9 cellular contexts compared by ENCODE assay signal in the genomic region with DNA sequence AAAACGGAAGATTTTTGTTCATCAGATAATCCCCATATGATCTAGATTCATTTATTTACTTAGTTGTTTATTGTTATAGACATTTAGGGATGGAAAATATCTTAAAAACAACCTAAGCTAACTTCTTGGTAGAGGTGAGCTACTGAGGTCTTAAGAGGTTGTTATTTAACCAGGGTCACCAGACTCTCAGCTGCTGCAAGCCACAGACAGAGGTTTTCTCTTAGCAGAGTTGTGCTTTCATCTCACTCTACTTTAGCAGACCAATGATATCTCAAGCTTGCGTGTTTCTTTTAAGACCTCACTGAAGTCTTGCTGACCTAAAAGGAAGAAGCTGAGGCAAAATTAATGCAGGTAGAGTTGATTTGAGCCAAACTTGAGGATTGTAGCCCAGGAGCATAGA. TPM values are rescaled to one million over a fixed set of nuclear protein-coding genes. Genes with fewer than 3 reads are reported as not detected.
DNase-seq lines count a peak whose midpoint lies in the region; ATAC-seq and TF ChIP-seq lines count a peak whose summit lies in the region.
"Had no signal": no experiment of that assay in that cellular context is flagged by ENCODE, and none has a peak within 500 bp of the region (broad histone marks: within the 10 kb centered on the region; RNA-seq: fewer than 3 reads in every experiment).

No MANE protein-coding gene starts in this region.

- no peaks in the 10 kb centered on the region for H3K9me3 ChIP-seq in Caco-2
- H3K9me3 ChIP-seq in mammary epithelial cell (replicated peaks; ENCODE audit: insufficient read depth, low read length) = no peaks in the 10 kb centered on the region

- TF ChIP-seq CTCF in Caco-2 (IDR thresholded peaks at IDR 0.05; ENCODE audit: insufficient read depth in 1 of 2, low read depth in 1 of 2, low read length in 1 of 2, severe bottlenecking in 1 of 2, unreplicated experiment in 1 of 2) (no peak), mammary epithelial cell (conservative IDR thresholded peaks at IDR 0.05 in 1 of 2, IDR thresholded peaks at IDR 0.05 in 1 of 2; ENCODE audit: extremely low read depth in 1 of 2, insufficient read depth in 1 of 2, low read depth in 1 of 2, low read length in 2 of 2) (no peak)

- no peak overlapping the region for H3K9ac ChIP-seq in mammary epithelial cell (ENCODE audit: insufficient read depth, low read length)

- H3K4me3 ChIP-seq in Caco-2 (ENCODE audit: low read depth, low read length) (no peak overlapping the region), mammary epithelial cell (replicated peaks in 1 of 3; ENCODE audit: insufficient read depth in 1 of 3, low read depth in 2 of 3, low read length in 3 of 3) (no peak overlapping the region)

- H4K20me1 ChIP-seq in mammary epithelial cell (ENCODE audit: insufficient read depth, low read length) = no peaks in the 10 kb centered on the region

- peaks cover 15% of the 10 kb centered on the region for H3K4me1 ChIP-seq in Caco-2
- H3K4me1 ChIP-seq in mammary epithelial cell (ENCODE audit: insufficient read depth, low read length) = no peaks in the 10 kb centered on the region

- dilution Hi-C loops in mammary epithelial cell (cut with HindIII; ENCODE audit: low sequenced_read_pairs) = no loop called here

- DNase-seq in Caco-2 (no peak), left kidney (ENCODE audit: low read depth, low spot score) (peak; percentile 23), NCI-H1417 treated with DMSO at 0.1 percent for 48 hours (lab: John Stamatoyannopoulos, UW) (no peak), NCI-H2081 (lab: John Stamatoyannopoulos, UW) (no peak), GDM1 (lab: John Stamatoyannopoulos, UW) (no peak), mammary epithelial cell (no peak)
- DNase-seq: posterior cingulate gyrus had no signal

- H3K9me3 Mint-ChIP-seq in Caco-2 (ENCODE audit: unreplicated experiment) = no peaks in the 10 kb centered on the region

- intact Hi-C loops in Caco-2 (cut with micrococcal nuclease; ENCODE audit: unreplicated experiment) = no loop called here
- intact Hi-C loops in mammary epithelial cell (cut with micrococcal nuclease) = no loop called here

- WGBS in mammary epithelial cell (ENCODE audit: low coverage, missing lambda C conversion rate) = 100% methylated on average over 2 of the region's 2 CpGs

- peak overlapping the region; percentile 39 for H3K27ac Mint-ChIP-seq in Caco-2 (ENCODE audit: unreplicated experiment)

- in situ Hi-C loops in mammary epithelial cell (cut with MboI; ENCODE audit: low sequenced_read_pairs in 2 of 2) = no loop called here

- no peaks in the 10 kb centered on the region for H3K36me3 Mint-ChIP-seq in Caco-2 (ENCODE audit: insufficient read depth, unreplicated experiment)

- H3K36me3 ChIP-seq in Caco-2 (ENCODE audit: control insufficient read depth, insufficient read depth, low read length) = no peaks in the 10 kb centered on the region
- no peaks in the 10 kb centered on the region for H3K36me3 ChIP-seq in mammary epithelial cell (ENCODE audit: insufficient read depth, low read length)

- H3K27me3 Mint-ChIP-seq in Caco-2 (ENCODE audit: insufficient read depth, unreplicated experiment) = no peaks in the 10 kb centered on the region

- no peak overlapping the region for H3K4me3 Mint-ChIP-seq in Caco-2 (ENCODE audit: unreplicated experiment)

- H3K4me2 ChIP-seq in mammary epithelial cell (ENCODE audit: insufficient read depth, low read depth, low read length) = no peak overlapping the region

- no peak overlapping the region for H3K27ac ChIP-seq in mammary epithelial cell (ENCODE audit: insufficient read depth, low read depth, low read length)

- peaks cover 8% of the 10 kb centered on the region for H3K4me1 Mint-ChIP-seq in Caco-2 (ENCODE audit: low read depth, unreplicated experiment)

- H2AFZ ChIP-seq in mammary epithelial cell (ENCODE audit: low read depth, low read length) = no peak overlapping the region

- no peaks in the 10 kb centered on the region for H3K27me3 ChIP-seq in Caco-2 (replicated peaks; ENCODE audit: control insufficient read depth, insufficient read depth, low read length)
- no peaks in the 10 kb centered on the region for H3K27me3 ChIP-seq in mammary epithelial cell (ENCODE audit: insufficient read depth, low read length)

- POLR2A ChIA-PET in Caco-2 (lab: Charles Lee) = no interaction called here

- ATAC-seq in GM21423 (IDR thresholded peaks at IDR 0.05; ENCODE audit: unreplicated experiment) (peak; percentile 95), HG03521 (IDR thresholded peaks at IDR 0.05; ENCODE audit: unreplicated experiment) (peak; percentile 80)

- H3K79me2 ChIP-seq in mammary epithelial cell (ENCODE audit: insufficient read depth, low read length) = no peaks in the 10 kb centered on the region

- BruUV-seq in Caco-2 (replicated peaks; lab: Mats Ljungman, UMichigan) (no TSS peak), mammary epithelial cell (replicated peaks; lab: Mats Ljungman, UMichigan) (no TSS peak)

- CTCF ChIA-PET in Caco-2 (lab: Charles Lee) = interaction anchor here (0.6 to 2.0 kb wide), 3 partner anchors 43 to 160 kb away, joined by 3 to 6 read pairs (median 6); partner anchors contain the start of genes HINT3 and NCOA7
- CTCF ChIA-PET in mammary epithelial cell (lab: Charles Lee; ENCODE audit: low non-redundant PET) = no interaction called here

RNA-seq across cellular contexts. Expression of gene NCOA7, which starts 43.6 kb away (rescaled TPM):
- 62.0 and 67.9 TPM in 2 replicates for total RNA-seq in Caco-2 (2022)
- 10 to 100 TPM; 29.0 to 29.1 TPM for total RNA-seq in mammary epithelial cell
- polyA plus RNA-seq in mammary epithelial cell = 10.5 TPM
- polyA minus RNA-seq in mammary epithelial cell = 55.3 TPM
